Comparison of ENCODE assay signal across 9 cellular contexts in the genomic region with DNA sequence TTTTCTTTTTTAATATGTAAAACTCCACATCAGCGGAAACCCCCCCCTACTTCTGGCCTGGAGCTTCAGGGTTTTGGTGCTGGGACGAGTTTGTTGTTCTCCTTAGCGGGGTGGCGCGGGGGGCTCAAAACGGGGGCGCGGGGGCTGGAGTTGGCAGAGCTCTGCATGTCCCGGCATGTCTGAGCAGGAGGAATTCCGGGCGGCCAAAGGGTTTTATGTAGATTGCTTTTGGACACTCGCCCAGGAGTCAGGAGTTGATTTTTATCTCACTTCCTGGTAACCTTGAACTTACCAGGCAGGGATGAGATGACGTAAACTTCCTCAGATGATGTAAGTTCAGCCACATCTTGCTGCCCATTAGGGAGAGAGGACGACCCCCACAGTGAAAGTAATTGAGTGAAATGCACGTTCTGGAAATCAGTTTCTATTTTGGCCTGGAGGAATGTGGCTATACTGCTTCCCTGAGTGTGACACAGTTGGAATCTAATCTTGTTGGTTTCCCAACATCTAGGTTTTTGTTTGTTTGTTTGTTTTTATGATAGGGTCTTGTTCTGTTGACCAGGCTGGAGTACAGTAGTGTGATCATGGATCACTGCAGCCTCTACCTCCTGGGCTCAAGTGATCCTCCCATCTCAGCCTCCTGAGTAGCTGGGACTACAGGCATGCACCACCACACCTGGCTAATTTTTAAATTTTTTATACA. TPM values are rescaled to one million over a fixed set of nuclear protein-coding genes. Genes with fewer than 3 reads are reported as not detected.
DNase-seq lines count a peak whose midpoint lies in the region; ATAC-seq and TF ChIP-seq lines count a peak whose summit lies in the region.
"Had no signal": no experiment of that assay in that cellular context is flagged by ENCODE, and none has a peak within 500 bp of the region (broad histone marks: within the 10 kb centered on the region; RNA-seq: fewer than 3 reads in every experiment).

No MANE protein-coding gene starts in this region.

- intact Hi-C loops in activated CD4-positive, alpha-beta T cell treated with anti-CD3 and anti-CD28 coated beads for 36 hours (cut with DNase I, micrococcal nuclease), result no loop called here
- intact Hi-C loops in stomach (cut with DNase I; ENCODE audit: low total_unique reads), result no loop called here

- ATAC-seq in activated CD4-positive, alpha-beta T cell treated with anti-CD3 and anti-CD28 coated beads for 36 hours, result no peak
- ATAC-seq in GM19035 (IDR thresholded peaks at IDR 0.05; ENCODE audit: unreplicated experiment) (no peak), HG03095 (IDR thresholded peaks at IDR 0.05; ENCODE audit: unreplicated experiment) (no peak)

- CTCF ChIA-PET in activated CD4-positive, alpha-beta T cell treated with anti-CD3 and anti-CD28 coated beads for 36 hours (lab: Charles Lee), result interaction anchor here (0.6 to 4.7 kb wide), 5 partner anchors 23 to 415 kb away, joined by 3 to 21 read pairs (median 3); no protein-coding TSS in a partner anchor

- TF ChIP-seq CTCF in brain microvascular endothelial cell (IDR thresholded peaks at IDR 0.05; ENCODE audit: low read depth, low read length, missing control alignments) (no peak), stomach (IDR thresholded peaks at IDR 0.05) (no peak)

- H3K4me1 ChIP-seq in stomach, result peaks cover 18 to 48% (median 29%) of the 10 kb centered on the region in 4 donors

- POLR2A ChIA-PET in activated CD4-positive, alpha-beta T cell treated with anti-CD3 and anti-CD28 coated beads for 36 hours (lab: Charles Lee), result no interaction called here

- no peak for DNase-seq in activated CD4-positive, alpha-beta T cell treated with anti-CD3 and anti-CD28 coated beads for 36 hours
- no peak for DNase-seq in activated CD4-positive, alpha-beta T cell treated with anti-CD3 and anti-CD28 coated beads, Interleukin-2, amount 50 U/mL, for 4 hours
- DNase-seq in NCI-H510A (lab: John Stamatoyannopoulos, UW) (peak; percentile 76), brain microvascular endothelial cell (peak; percentile 99), islet precursor cell (peak; percentile 89), stomach (peak; percentile 92)

- H3K4me3 Mint-ChIP-seq in activated CD4-positive, alpha-beta T cell treated with anti-CD3 and anti-CD28 coated beads for 36 hours, result no peak overlapping the region
- H3K4me3 Mint-ChIP-seq: activated naive CD4-positive, alpha-beta T cell treated with anti-CD3 and anti-CD28 coated beads, Interleukin-2, amount 50 U/mL, for 24 hours had no signal

- H3K36me3 ChIP-seq in brain microvascular endothelial cell (replicated peaks) (no peaks in the 10 kb centered on the region), stomach (peaks cover 7 to 61% (median 47%) of the 10 kb centered on the region in 4 donors)

- H3K27me3 Mint-ChIP-seq in activated CD4-positive, alpha-beta T cell treated with anti-CD3 and anti-CD28 coated beads for 36 hours, result no peaks in the 10 kb centered on the region
- H3K27me3 Mint-ChIP-seq: activated naive CD4-positive, alpha-beta T cell treated with anti-CD3 and anti-CD28 coated beads, Interleukin-2, amount 50 U/mL, for 24 hours had no signal

- TF ChIP-seq EP300 in stomach (IDR thresholded peaks at IDR 0.05), result no peak

- H3K9me3 Mint-ChIP-seq in activated CD4-positive, alpha-beta T cell treated with anti-CD3 and anti-CD28 coated beads for 36 hours (ENCODE audit: low read depth), result no peaks in the 10 kb centered on the region
- H3K9me3 Mint-ChIP-seq: activated naive CD4-positive, alpha-beta T cell treated with anti-CD3 and anti-CD28 coated beads, Interleukin-2, amount 50 U/mL, for 24 hours had no signal

- H3K9me3 ChIP-seq in stomach, result no peaks in the 10 kb centered on the region

- H3K27ac Mint-ChIP-seq in activated CD4-positive, alpha-beta T cell treated with anti-CD3 and anti-CD28 coated beads for 36 hours, result peak overlapping the region; percentile 67
- H3K27ac Mint-ChIP-seq: activated naive CD4-positive, alpha-beta T cell treated with anti-CD3 and anti-CD28 coated beads, Interleukin-2, amount 50 U/mL, for 24 hours had no signal

- no peaks in the 10 kb centered on the region for H3K27me3 ChIP-seq in brain microvascular endothelial cell (replicated peaks)
- no peaks in the 10 kb centered on the region for H3K27me3 ChIP-seq in stomach

- peaks cover 8% of the 10 kb centered on the region for H3K4me1 Mint-ChIP-seq in activated CD4-positive, alpha-beta T cell treated with anti-CD3 and anti-CD28 coated beads for 36 hours
- H3K4me1 Mint-ChIP-seq: activated naive CD4-positive, alpha-beta T cell treated with anti-CD3 and anti-CD28 coated beads, Interleukin-2, amount 50 U/mL, for 24 hours had no signal

- WGBS in stomach, 5 donors, result 6 to 24% (median 11%) methylated on average over 13 to 15 of the region's 15 CpGs

- in situ Hi-C loops in brain microvascular endothelial cell (cut with HindIII; ENCODE audit: low pct_ligation_motif_present, low sequenced_read_pairs), result no loop called here

- no peak overlapping the region for H3K4me3 ChIP-seq in brain microvascular endothelial cell (ENCODE audit: low read depth, low read length)
- peak overlapping the region in 1 of 4 donors; percentile 3 for H3K4me3 ChIP-seq in stomach

- no peak for TF ChIP-seq POLR2A in stomach (IDR thresholded peaks at IDR 0.05)

- H3K27ac ChIP-seq in brain microvascular endothelial cell (peak overlapping the region; percentile 98), stomach (peak overlapping the region; percentile 79 to 90 (median 87))

- peaks cover 27% of the 10 kb centered on the region for H3K36me3 Mint-ChIP-seq in activated CD4-positive, alpha-beta T cell treated with anti-CD3 and anti-CD28 coated beads for 36 hours (ENCODE audit: low read depth)

RNA-seq across cellular contexts. Expression of a gene that starts 21.0 kb away (rescaled TPM):
- not detected for total RNA-seq in activated CD4-positive, alpha-beta T cell treated with anti-CD3 and anti-CD28 coated beads for 36 hours
- 100 to 1,000 TPM in 1 of 5 donors, 10 to 100 TPM in 4; 17.3 to 102 (median 46.9) TPM for total RNA-seq in stomach
- polyA plus RNA-seq in stomach, result 100 to 1,000 TPM in 1 of 3 donors, 10 to 100 TPM in 2; 14.2 to 134 (median 44.5) TPM

RNA-seq across cellular contexts. Expression of a gene that starts 24.6 kb away (rescaled TPM):
- 10 to 100 TPM; 20.0 to 20.9 TPM for total RNA-seq in activated CD4-positive, alpha-beta T cell treated with anti-CD3 and anti-CD28 coated beads for 36 hours
- 10 to 100 TPM in 4 of 5 donors, 1 to 10 TPM in 1; 8.0 to 58.9 (median 22.9) TPM for total RNA-seq in stomach
- polyA plus RNA-seq in stomach, result 10 to 100 TPM in 2 of 3 donors, 1 to 10 TPM in 1; 8.4 to 40.0 (median 31.8) TPM

RNA-seq across cellular contexts. Expression of a gene that starts 32.4 kb away (rescaled TPM):
- total RNA-seq in activated CD4-positive, alpha-beta T cell treated with anti-CD3 and anti-CD28 coated beads for 36 hours, result not detected
- total RNA-seq in stomach, result 10 to 100 TPM in 1 of 5 donors, 1 to 10 TPM in 2, not detected in 2; 2.9 to 11.2 (median 7.2) TPM
- 1 to 10 TPM in 2 of 3 donors, under 1 TPM in 1; 0.98 to 2.4 (median 1.7) TPM for polyA plus RNA-seq in stomach

RNA-seq across cellular contexts. Expression of a gene that starts 42.1 kb away (rescaled TPM):
- 100 to 1,000 TPM; 269 to 370 TPM for total RNA-seq in activated CD4-positive, alpha-beta T cell treated with anti-CD3 and anti-CD28 coated beads for 36 hours
- 100 to 1,000 TPM in 2 of 5 donors, 10 to 100 TPM in 3; 24.1 to 185 (median 98.6) TPM for total RNA-seq in stomach
- 100 to 1,000 TPM; 114 to 181 (median 173) TPM for polyA plus RNA-seq in stomach

RNA-seq across cellular contexts. Expression of a gene that starts 54.2 kb away (rescaled TPM):
- 10 to 100 TPM; 71.7 to 79.3 TPM for total RNA-seq in activated CD4-positive, alpha-beta T cell treated with anti-CD3 and anti-CD28 coated beads for 36 hours
- 100 to 1,000 TPM in 1 of 5 donors, 10 to 100 TPM in 4; 22.8 to 253 (median 39.7) TPM for total RNA-seq in stomach
- polyA plus RNA-seq in stomach, result 10 to 100 TPM; 49.9 to 77.6 (median 54.4) TPM

Comparison
In these comparisons a context has a peak if more than half of its experiments do, and no peak if none do; other contexts are left out.
1. DNase-seq: peak in NCI-H510A (single experiment), brain microvascular endothelial cell (single experiment), islet precursor cell (single experiment) and stomach (single experiment); none in activated CD4-positive, alpha-beta T cell treated with anti-CD3 and anti-CD28 coated beads for 36 hours (single experiment) and activated CD4-positive, alpha-beta T cell treated with anti-CD3 and anti-CD28 coated beads, Interleukin-2, amount 50 U/mL, for 4 hours (0 of 2).
2. RNA of a gene that starts 21.0 kb away (total RNA-seq): 17.3 to 102 TPM in stomach; not detected in activated CD4-positive, alpha-beta T cell treated with anti-CD3 and anti-CD28 coated beads for 36 hours; every median in the first group is over 10 times any median in the second.